Comparison of ENCODE assay signal across 8 cellular contexts in the genomic region with DNA sequence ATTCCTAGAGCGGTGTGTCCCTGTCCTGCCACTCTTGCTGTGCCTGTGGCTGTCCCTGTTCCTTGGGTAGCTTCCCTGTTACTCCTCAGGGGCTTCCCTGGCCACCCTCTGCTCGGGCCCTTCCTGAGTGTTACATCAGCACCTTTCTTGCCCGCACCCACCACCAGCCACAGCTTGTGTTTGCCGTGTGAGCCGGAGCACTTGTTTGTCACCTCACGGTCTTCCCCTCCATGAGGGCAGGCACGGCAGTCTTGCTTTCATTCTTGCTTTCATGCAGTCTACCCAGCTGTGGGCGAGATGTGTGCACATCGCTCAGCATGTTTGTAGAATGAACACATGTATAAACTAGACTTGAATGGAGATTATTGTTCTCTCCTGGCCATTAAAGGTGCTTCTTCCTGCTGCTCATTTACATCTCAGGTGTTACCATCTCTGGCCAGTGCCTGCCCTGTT. TPM values are rescaled to one million over a fixed set of nuclear protein-coding genes. Genes with fewer than 3 reads are reported as not detected.
DNase-seq lines count a peak whose midpoint lies in the region; ATAC-seq lines count a peak whose summit lies in the region.

No MANE protein-coding gene starts in this region.

- DNase-seq in SW480 (ENCODE audit: low spot score) (peak; percentile 92), cerebellum (ENCODE audit: low spot score) (no peak), SKM-1 (lab: John Stamatoyannopoulos, UW; ENCODE audit: unreplicated experiment) (no peak), SW 1271 (lab: John Stamatoyannopoulos, UW) (no peak)
- DNase-seq in central memory CD8-positive, alpha-beta T cell (ENCODE audit: low spot score in 2 of 2): peak in 1 of 2 donors; percentile 44
- DNase-seq in stimulated activated CD4-positive, alpha-beta T cell treated with anti-CD3 and anti-CD28 coated beads, TNF-alpha, amount 100 ng/mL, for 24 hours (ENCODE audit: low read depth in 3 of 3): peak; percentile 56 to 78 (median 72)

- peak overlapping the region; percentile 94 for H3K27ac Mint-ChIP-seq in central memory CD8-positive, alpha-beta T cell (ENCODE audit: low read depth)

- no peaks in the 10 kb centered on the region for H3K9me3 Mint-ChIP-seq in central memory CD8-positive, alpha-beta T cell

- peak overlapping the region; percentile 78 for H3K4me3 Mint-ChIP-seq in central memory CD8-positive, alpha-beta T cell

- H3K4me1 Mint-ChIP-seq in central memory CD8-positive, alpha-beta T cell: peaks cover 68% of the 10 kb centered on the region

- ATAC-seq in GM19043 (IDR thresholded peaks at IDR 0.05; ENCODE audit: low read depth, unreplicated experiment): peak; percentile 73
- peak; percentile 74 for ATAC-seq in HG02981 (IDR thresholded peaks at IDR 0.05; ENCODE audit: unreplicated experiment)
- peak; percentile 80 for ATAC-seq in central memory CD8-positive, alpha-beta T cell (replicated peaks; ENCODE audit: extremely low read depth, poor library complexity, severe bottlenecking)

- H3K27me3 Mint-ChIP-seq in central memory CD8-positive, alpha-beta T cell: no peaks in the 10 kb centered on the region

- H3K36me3 Mint-ChIP-seq in central memory CD8-positive, alpha-beta T cell (ENCODE audit: insufficient read depth): peaks cover 18% of the 10 kb centered on the region

RNA-seq across cellular contexts. Expression of a gene that starts 42.0 kb away (rescaled TPM):
- total RNA-seq in cerebellum: 17.8 TPM

Comparison
In these comparisons a context has a peak if more than half of its experiments do, and no peak if none do; other contexts are left out.
1. DNase-seq: peak in SW480 (single experiment) and stimulated activated CD4-positive, alpha-beta T cell treated with anti-CD3 and anti-CD28 coated beads, TNF-alpha, amount 100 ng/mL, for 24 hours (3 of 3); none in cerebellum (single experiment), SKM-1 (single experiment) and SW 1271 (0 of 2).
2. Peak in every context shown above with its lines, with median percentiles within 50 percentile points of each other: ATAC-seq.